In genomic region chr14:94775875-94776217, GRCh38 we compare ENCODE assay signal across 18 cellular contexts. TPM values are rescaled to one million over a fixed set of nuclear protein-coding genes. Genes with fewer than 3 reads are reported as not detected.
A peak's percentile ranks its signal among the peaks of the same experiment; 100 is the strongest.
DNase-seq lines count a peak whose midpoint lies in the region; ATAC-seq and TF ChIP-seq lines count a peak whose summit lies in the region.
"Had no signal": no experiment of that assay in that cellular context is flagged by ENCODE, and none has a peak within 500 bp of the region (broad histone marks: within the 10 kb centered on the region; RNA-seq: fewer than 3 reads in every experiment).

No MANE protein-coding gene starts in this region.

- peaks cover 1% of the 10 kb centered on the region for H4K20me1 ChIP-seq in GM23338 (replicated peaks; ENCODE audit: insufficient read depth)

- peaks cover 83% of the 10 kb centered on the region for H3K27me3 Mint-ChIP-seq in GM23338 (ENCODE audit: insufficient read depth, low read depth, poor library complexity)
- H3K27me3 Mint-ChIP-seq in glutamatergic neuron (ENCODE audit: unreplicated experiment): peaks cover 35% of the 10 kb centered on the region

- H3K4me1 Mint-ChIP-seq in GM23338: peaks cover 64% of the 10 kb centered on the region
- peaks cover 19% of the 10 kb centered on the region for H3K4me1 Mint-ChIP-seq in glutamatergic neuron (ENCODE audit: low read depth, unreplicated experiment)

- ATAC-seq in GM23338: no peak
- ATAC-seq: heart left ventricle, PC-3 had no signal

- peaks cover 13% of the 10 kb centered on the region for H3K4me1 ChIP-seq in ACC112 (ENCODE audit: control insufficient read depth, insufficient read depth, low read length, unreplicated experiment)
- H3K4me1 ChIP-seq in GM23338 (ENCODE audit: insufficient read depth): peaks cover 66% of the 10 kb centered on the region
- H3K4me1 ChIP-seq in SJSA1 (replicated peaks): peaks cover 16% of the 10 kb centered on the region

- peaks cover 9% of the 10 kb centered on the region for H3F3A ChIP-seq in GM23338 (replicated peaks; ENCODE audit: low read depth)

- peak overlapping the region; percentile 21; the same call in 1 of the 2 replicates for H3K4me3 ChIP-seq in ACC112 (ENCODE audit: low read depth, low read length)
- H3K4me3 ChIP-seq in GM23338: peak overlapping the region; percentile 26
- H3K4me3 ChIP-seq in SJSA1: peak overlapping the region; percentile 22
- no peak overlapping the region for H3K4me3 ChIP-seq in fibroblast of villous mesenchyme (ENCODE audit: low read depth, low read length)
- H3K4me3 ChIP-seq: heart left ventricle had no signal

- no peaks in the 10 kb centered on the region for H3K9me3 ChIP-seq in SJSA1 (replicated peaks)
- H3K9me3 ChIP-seq: heart left ventricle had no signal

- H3K27ac ChIP-seq in ACC112 (ENCODE audit: low read depth, low read length) (peak overlapping the region; percentile 49), GM23338 (ENCODE audit: low read depth) (no peak overlapping the region), SJSA1 (peak overlapping the region; percentile 82), caudate nucleus (ENCODE audit: low read depth, low read length) (no peak overlapping the region)
- H3K27ac ChIP-seq: heart left ventricle, VCaP had no signal

- no peak overlapping the region for H3K27ac Mint-ChIP-seq in GM23338
- no peak overlapping the region for H3K27ac Mint-ChIP-seq in glutamatergic neuron (ENCODE audit: unreplicated experiment)

- H3K9me2 ChIP-seq in GM23338 (ENCODE audit: insufficient read depth): no peaks in the 10 kb centered on the region

- H3K4me3 Mint-ChIP-seq in GM23338 (peak overlapping the region; percentile 49), glutamatergic neuron (ENCODE audit: unreplicated experiment) (no peak overlapping the region)

- TF ChIP-seq CTCF in GM23338 (conservative IDR thresholded peaks at IDR 0.05; ENCODE audit: low read depth in 2 of 2) (no peak), fibroblast of villous mesenchyme (IDR thresholded peaks at IDR 0.05; ENCODE audit: insufficient read depth, low read depth, low read length) (no peak), glutamatergic neuron (IDR thresholded peaks at IDR 0.05; ENCODE audit: partially characterized antibody, unreplicated experiment) (no peak)

- no peaks in the 10 kb centered on the region for H3K79me2 ChIP-seq in ACC112 (ENCODE audit: control insufficient read depth, insufficient read depth, low read length, unreplicated experiment)
- H3K79me2 ChIP-seq in GM23338 (replicated peaks; ENCODE audit: insufficient read depth): no peaks in the 10 kb centered on the region

- no peaks in the 10 kb centered on the region; the same call in 2 of the 3 replicates for H3K36me3 Mint-ChIP-seq in GM23338 (ENCODE audit: low read depth)
- peaks cover 4% of the 10 kb centered on the region for H3K36me3 Mint-ChIP-seq in glutamatergic neuron (ENCODE audit: unreplicated experiment)

- H3K9me3 Mint-ChIP-seq in GM23338: no peaks in the 10 kb centered on the region; the same call in 2 of the 3 replicates
- H3K9me3 Mint-ChIP-seq in glutamatergic neuron (ENCODE audit: unreplicated experiment): peaks cover 11% of the 10 kb centered on the region

- H3K27me3 ChIP-seq in ACC112 (ENCODE audit: insufficient read depth, low read length) (peaks cover 40% of the 10 kb centered on the region), GM23338 (ENCODE audit: insufficient read depth) (peaks cover 96% of the 10 kb centered on the region), SJSA1 (replicated peaks) (no peaks in the 10 kb centered on the region)

- H3K4me2 ChIP-seq in GM23338: peak overlapping the region; percentile 56

- no peaks in the 10 kb centered on the region for H3K36me3 ChIP-seq in ACC112 (ENCODE audit: insufficient read depth, low read length)
- no peaks in the 10 kb centered on the region for H3K36me3 ChIP-seq in GM23338 (ENCODE audit: insufficient read depth)
- no peaks in the 10 kb centered on the region for H3K36me3 ChIP-seq in SJSA1
- H3K36me3 ChIP-seq: heart left ventricle had no signal

- DNase-seq in GM23338 (ENCODE audit: low spot score) (no peak), SJSA1 (ENCODE audit: low read depth in 1 of 2, low spot score in 2 of 2) (peak in 1 of 2 experiments; percentile 65), fibroblast of villous mesenchyme (ENCODE audit: low read depth) (peak; percentile 11), cortex of kidney (lab: John Stamatoyannopoulos, UW) (no peak), caudate nucleus (lab: John Stamatoyannopoulos, UW) (no peak), NCI-H524 treated with DMSO at 0.1 percent for 48 hours (lab: John Stamatoyannopoulos, UW) (no peak), glutamatergic neuron (no peak)
- DNase-seq: Calu3; heart left ventricle; NCI-H2029 treated with DMSO at 0.1 percent for 48 hours; NCI-H526; nucleus accumbens; PC-3; stimulated activated CD4-positive, alpha-beta T cell treated with anti-CD3 and anti-CD28 coated beads, Interleukin-2, amount 100 ng/mL, for 24 hours had no signal

- peak overlapping the region; percentile 79 for H2AFZ ChIP-seq in ACC112 (ENCODE audit: low read length, unreplicated experiment)
- no peak overlapping the region for H2AFZ ChIP-seq in GM23338

TF ChIP-seq in GM23338, 12 proteins besides CTCF, POLR2A, EP300 and RAD21 (continues in another document):
- TF ChIP-seq CREB1 (CRISPR knock-in tag; IDR thresholded peaks at IDR 0.05; ENCODE audit: low read depth) (no peak), EZH2 (IDR thresholded peaks at IDR 0.05; ENCODE audit: low read depth, unreplicated experiment) (no peak), ETS1 (IDR thresholded peaks at IDR 0.05) (no peak), JUNB (IDR thresholded peaks at IDR 0.05; ENCODE audit: unreplicated experiment) (no peak), ZNF114 (CRISPR knock-in tag; IDR thresholded peaks at IDR 0.05) (no peak), NANOG (IDR thresholded peaks at IDR 0.05; ENCODE audit: borderline replicate concordance) (no peak), POLR2AphosphoS5 (IDR thresholded peaks at IDR 0.05; ENCODE audit: low read depth) (no peak), REST (IDR thresholded peaks at IDR 0.05; ENCODE audit: unreplicated experiment) (no peak)

RNA-seq across cellular contexts. Expression of gene GSC, which starts 5.9 kb away (rescaled TPM):
- 0.97 TPM in 1 of 2 replicates, not detected in the other for total RNA-seq in GM23338 (2014; rRNA removed; shearing (Covaris generic))
- 0.27 and 0.35 TPM in 2 replicates for polyA plus RNA-seq in GM23338 (2016; fragmentation: Nextera tagmentation; extraction: Ambion mirVana)
- total RNA-seq in SJSA1 (2014; rRNA removed; shearing (Covaris generic)): 2.8 and 12.1 TPM in 2 replicates
- total RNA-seq in fibroblast of villous mesenchyme (not detected in 2 replicates), glutamatergic neuron (ENCODE audit: unreplicated experiment) (not detected)
- total RNA-seq: Calu3, epithelial cell of proximal tubule, kidney epithelial cell, PC-3 had no signal

Comparison
In these comparisons a context has a peak if more than half of its experiments do, and no peak if none do; other contexts are left out.
1. H3K27ac ChIP-seq: peak in ACC112 (single experiment) and SJSA1 (single experiment); none in GM23338 (single experiment) and caudate nucleus (single experiment).